ENCODE assay signal across 16 cellular contexts in the genomic region with DNA sequence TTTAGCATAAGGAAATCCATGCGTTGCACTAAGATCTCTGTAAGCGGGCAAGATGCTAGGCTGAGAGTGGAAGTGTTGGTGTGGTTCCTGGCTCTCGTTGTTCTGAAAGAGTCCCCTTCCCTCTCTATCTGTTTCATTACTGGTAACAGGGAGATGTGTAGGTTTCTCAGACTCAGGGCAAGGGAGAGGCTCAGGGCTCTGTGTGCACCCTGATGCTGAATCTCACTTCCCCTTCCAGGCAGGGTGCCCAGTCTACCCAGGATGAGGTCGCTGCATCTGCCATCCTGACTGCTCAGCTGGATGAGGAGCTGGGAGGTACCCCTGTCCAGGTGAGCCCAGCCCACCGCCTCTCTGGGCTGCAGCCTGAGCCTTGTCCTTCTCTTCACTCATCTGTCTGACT. TPM values are rescaled to one million over a fixed set of nuclear protein-coding genes. Genes with fewer than 3 reads are reported as not detected.
DNase-seq lines count a peak whose midpoint lies in the region; ATAC-seq, FAIRE-seq and TF ChIP-seq lines count a peak whose summit lies in the region.
"Had no signal": no experiment of that assay in that cellular context is flagged by ENCODE, and none has a peak within 500 bp of the region (broad histone marks: within the 10 kb centered on the region; RNA-seq: fewer than 3 reads in every experiment).

No MANE protein-coding gene starts in this region.

- no peak for TF ChIP-seq RAD21 in GM12878 (IDR thresholded peaks at IDR 0.05; ENCODE audit: insufficient read depth, low read depth, low read length)

- BruUV-seq in GM12878 (replicated peaks; lab: Mats Ljungman, UMichigan): no TSS peak

- H3K36me3 ChIP-seq in left ventricle myocardium inferior: peaks cover 95% of the 10 kb centered on the region
- peaks cover 0 to 3% of the 10 kb centered on the region in 2 experiments; a peak in 3 of 4 replicates for H3K36me3 ChIP-seq in GM12878 (ENCODE audit: control insufficient read depth in 2 of 2, insufficient read depth in 2 of 2, low read length in 1 of 2)
- peaks cover 63% of the 10 kb centered on the region for H3K36me3 ChIP-seq in rectal smooth muscle tissue (ENCODE audit: control insufficient read depth, insufficient read depth, low read length)
- H3K36me3 ChIP-seq in vagina: peaks cover 5 to 86% of the 10 kb centered on the region in 2 donors
- H3K36me3 ChIP-seq: HAP-1 had no signal

- no peak for ATAC-seq in left ventricle myocardium superior
- peak; percentile 61 for ATAC-seq in GM12878
- no peak for ATAC-seq in GM18909 (IDR thresholded peaks at IDR 0.05; ENCODE audit: poor library complexity, unreplicated experiment)
- no peak for ATAC-seq in GM18517 (IDR thresholded peaks at IDR 0.05; ENCODE audit: unreplicated experiment)
- ATAC-seq: effector memory CD8-positive, alpha-beta T cell; Panc1 had no signal

- in situ Hi-C loops in GM12878 (cut with MboI) (no loop called here), G401 (cut with HindIII; ENCODE audit: low sequenced_read_pairs) (no loop called here)

- H2AFZ ChIP-seq in GM12878 (ENCODE audit: control insufficient read depth, low read depth, low read length): no peak overlapping the region

- POLR2A ChIA-PET in GM12878 (lab: Charles Lee): interaction anchor here (0.6 kb wide), 1 partner anchor 248 kb away, joined by 3 read pairs; no protein-coding TSS in a partner anchor

- TF ChIP-seq EP300 in GM12878 (IDR thresholded peaks at IDR 0.05; ENCODE audit: borderline replicate concordance in 1 of 2, control insufficient read depth in 1 of 2, low read depth in 2 of 2, low read length in 2 of 2): no peak

- no peaks in the 10 kb centered on the region for H4K20me1 ChIP-seq in GM12878 (ENCODE audit: control insufficient read depth, insufficient read depth)

- H3K27ac ChIP-seq in left ventricle myocardium inferior (replicated peaks) (peak overlapping the region; percentile 95), GM12878 (ENCODE audit: control insufficient read depth, insufficient read depth) (no peak overlapping the region), rectal smooth muscle tissue (ENCODE audit: low read depth, low read length) (peak overlapping the region; percentile 98), vagina (peak overlapping the region; percentile 98)
- H3K27ac ChIP-seq: brain microvascular endothelial cell had no signal

- FAIRE-seq in GM12878 (lab: Jason Lieb, UNC): no peak

- DNase-seq in left ventricle myocardium inferior: no peak
- no peak for DNase-seq in left ventricle myocardium superior
- DNase-seq in GM12878 (ENCODE audit: low read depth, low spot score): no peak
- no peak for DNase-seq in vagina (ENCODE audit: extremely low spot score in 2 of 2)
- DNase-seq in G401 (ENCODE audit: low spot score): no peak
- DNase-seq: activated CD4-positive, alpha-beta T cell treated with anti-CD3 and anti-CD28 coated beads, Interleukin-2, amount 50 U/mL, for 48 hours; activated effector memory CD4-positive, alpha-beta T cell treated with Interleukin-2 at 50 U/mL for 16 hours; brain microvascular endothelial cell; DND-41; effector memory CD8-positive, alpha-beta T cell; NCI-H2227 treated with DMSO at 0.1 percent for 48 hours had no signal

- H3K4me3 ChIP-seq in left ventricle myocardium inferior (no peak overlapping the region), GM12878 (no peak overlapping the region), rectal smooth muscle tissue (ENCODE audit: low read length) (no peak overlapping the region), vagina (no peak overlapping the region)
- H3K4me3 ChIP-seq: HAP-1 had no signal

- TF ChIP-seq CTCF in left ventricle myocardium inferior (IDR thresholded peaks at IDR 0.05; ENCODE audit: borderline replicate concordance) (no peak), GM12878 (IDR thresholded peaks at IDR 0.05 in 2 of 3, conservative IDR thresholded peaks at IDR 0.05 in 1 of 3; ENCODE audit: control insufficient read depth in 2 of 3, extremely low read depth in 1 of 3, insufficient read depth in 1 of 3, low read depth in 3 of 3, low read length in 3 of 3) (no peak), vagina (IDR thresholded peaks at IDR 0.05) (no peak)

- H3K9me3 ChIP-seq in left ventricle myocardium inferior (replicated peaks): no peaks in the 10 kb centered on the region
- H3K9me3 ChIP-seq in GM12878 (replicated peaks; ENCODE audit: control insufficient read depth, insufficient read depth, low read length): no peaks in the 10 kb centered on the region
- H3K9me3 ChIP-seq in vagina: no peaks in the 10 kb centered on the region
- H3K9me3 ChIP-seq: HAP-1 had no signal

- SMC1A ChIA-PET in GM12878 (lab: Charles Lee; ENCODE audit: uncharacterized antibody, unreplicated experiment): interaction anchor here (0.9 to 5.9 kb wide), 3 partner anchors 20 to 80 kb away, joined by 3 to 83 read pairs (median 4); no protein-coding TSS in a partner anchor

- H3K4me2 ChIP-seq in GM12878 (ENCODE audit: control insufficient read depth, insufficient read depth): no peak overlapping the region

- TF ChIP-seq POLR2A in GM12878 (IDR thresholded peaks at IDR 0.05; ENCODE audit: low read depth, low read length) (no peak), vagina (IDR thresholded peaks at IDR 0.05) (no peak)

- RAD21 ChIA-PET in GM12878 (lab: Charles Lee; ENCODE audit: unreplicated experiment): no interaction called here

- H3K9ac ChIP-seq in GM12878 (ENCODE audit: control insufficient read depth, insufficient read depth, low read length) (no peak overlapping the region), rectal smooth muscle tissue (ENCODE audit: low read length) (no peak overlapping the region)

- WGBS in GM12878 (ENCODE audit: insufficient coverage, insufficient replicate concordance, low lambda C conversion rate, missing lambda C conversion rate): 40% methylated on average over 5 of the region's 5 CpGs

- intact Hi-C loops in left ventricle myocardium inferior (cut with micrococcal nuclease) (no loop called here), left ventricle myocardium superior (cut with micrococcal nuclease) (loop anchor here (10.0 kb wide), 1 partner anchor 50 kb away; a partner anchor contains a TSS), GM12878 (cut with micrococcal nuclease; ENCODE audit: unreplicated experiment) (no loop called here), vagina (cut with DNase I) (no loop called here)

- CTCF ChIA-PET in GM12878 (lab: Yijun Ruan, JAX): interaction anchor here (1.0 to 6.5 kb wide), 2 partner anchors 54 to 74 kb away, joined by 3 to 173 read pairs; no protein-coding TSS in a partner anchor

- no peaks in the 10 kb centered on the region for H3K27me3 ChIP-seq in left ventricle myocardium inferior (ENCODE audit: low read depth)
- no peaks in the 10 kb centered on the region for H3K27me3 ChIP-seq in GM12878 (replicated peaks in 1 of 2; ENCODE audit: control insufficient read depth in 2 of 2, insufficient read depth in 2 of 2, low read length in 1 of 2)
- H3K27me3 ChIP-seq in rectal smooth muscle tissue (ENCODE audit: control insufficient read depth, insufficient read depth, low read length): no peaks in the 10 kb centered on the region
- no peaks in the 10 kb centered on the region for H3K27me3 ChIP-seq in vagina
- H3K27me3 ChIP-seq: brain microvascular endothelial cell had no signal

- H3K4me1 ChIP-seq in left ventricle myocardium inferior: peaks cover 100% of the 10 kb centered on the region
- peaks cover 9% of the 10 kb centered on the region for H3K4me1 ChIP-seq in GM12878 (ENCODE audit: control insufficient read depth, insufficient read depth, low read length)
- H3K4me1 ChIP-seq in rectal smooth muscle tissue (ENCODE audit: control insufficient read depth, insufficient read depth, low read length): peaks cover 41% of the 10 kb centered on the region
- peaks cover 67% of the 10 kb centered on the region for H3K4me1 ChIP-seq in vagina
- H3K4me1 ChIP-seq: HAP-1 had no signal

- H3K79me2 ChIP-seq in GM12878 (ENCODE audit: control insufficient read depth, insufficient read depth, low read length): no peaks in the 10 kb centered on the region

RNA-seq across cellular contexts. Expression of a gene that starts 45.7 kb away (rescaled TPM):
- total RNA-seq in left ventricle myocardium inferior: 165 TPM
- total RNA-seq in left ventricle myocardium superior: 153 TPM
- 18.3 and 21.1 TPM in 2 replicates for total RNA-seq in GM12878 (2013; cell fraction: nucleolus; rRNA removed)
- total RNA-seq in GM12878 (2014; rRNA removed): 36.0 and 43.0 TPM in 2 replicates
- total RNA-seq in GM12878 (2014; rRNA removed; fragmentation: Illumina TruSeq; extraction: Trizol): 45.0 and 45.4 TPM in 2 replicates
- total RNA-seq in GM12878 (2021): 47.4 and 49.8 TPM in 2 replicates
- polyA plus RNA-seq in GM12878 (2011; ENCODE audit: low read depth): 25.0 TPM
- 6.7 and 7.6 TPM in 2 replicates for polyA plus RNA-seq in GM12878 (2011; rRNA removed)
- 3.5 and 4.1 TPM in 2 replicates for polyA plus RNA-seq in GM12878 (2011; cell fraction: cytosol; rRNA removed)
- 1.1 and 1.3 TPM in 2 replicates for polyA plus RNA-seq in GM12878 (2011; cell fraction: nucleus; rRNA removed)
- 19.0 and 20.2 TPM in 2 replicates for polyA plus RNA-seq in GM12878 (2012)
- 41.2 and 50.9 TPM in 2 replicates for polyA plus RNA-seq in GM12878 (2014; fragmentation: Illumina TruSeq; extraction: Trizol)
- polyA plus RNA-seq in GM12878 (2014; fragmentation: Nextera tagmentation; extraction: Ambion mirVana): 10 to 100 TPM; 20.6 to 34.5 TPM
- 33.2 and 38.3 TPM in 2 replicates for polyA plus RNA-seq in GM12878 (2014; rRNA removed)
- polyA plus RNA-seq in GM12878 (2016; fragmentation: Nextera tagmentation; extraction: Ambion mirVana): 10 to 100 TPM; 42.6 to 44.0 TPM
- 1.9 and 3.0 TPM in 2 replicates for polyA minus RNA-seq in GM12878 (2011; rRNA and poly(A)+ RNA removed)
- polyA minus RNA-seq in GM12878 (2011; cell fraction: cytosol; rRNA and poly(A)+ RNA removed): 2.0 and 3.7 TPM in 2 replicates
- polyA minus RNA-seq in GM12878 (2011; cell fraction: nucleus; rRNA and poly(A)+ RNA removed): 0.48 and 1.3 TPM in 2 replicates
- total RNA-seq in vagina: 263 TPM
- 32.2 and 41.0 TPM in 2 replicates for total RNA-seq in G401 (2014; rRNA removed; shearing (Covaris generic))

RNA-seq across cellular contexts. Expression of a gene that starts 56.4 kb away (rescaled TPM):
- total RNA-seq in left ventricle myocardium inferior: 758 TPM
- total RNA-seq in left ventricle myocardium superior: 717 TPM
- total RNA-seq in GM12878 (2013; cell fraction: nucleolus; rRNA removed): 13.7 and 17.1 TPM in 2 replicates
- total RNA-seq in GM12878 (2014; rRNA removed): 6.3 and 8.1 TPM in 2 replicates
- 5.1 and 5.9 TPM in 2 replicates for total RNA-seq in GM12878 (2014; rRNA removed; fragmentation: Illumina TruSeq; extraction: Trizol)
- total RNA-seq in GM12878 (2021): 6.5 and 7.7 TPM in 2 replicates
- 4.3 TPM for polyA plus RNA-seq in GM12878 (2011; ENCODE audit: low read depth)
- 6.1 and 7.8 TPM in 2 replicates for polyA plus RNA-seq in GM12878 (2011; rRNA removed)
- polyA plus RNA-seq in GM12878 (2011; cell fraction: cytosol; rRNA removed): 8.4 and 11.9 TPM in 2 replicates
- polyA plus RNA-seq in GM12878 (2011; cell fraction: nucleus; rRNA removed): 22.8 and 23.2 TPM in 2 replicates
- 8.2 and 11.0 TPM in 2 replicates for polyA plus RNA-seq in GM12878 (2012)
- polyA plus RNA-seq in GM12878 (2014; fragmentation: Illumina TruSeq; extraction: Trizol): 3.9 and 6.5 TPM in 2 replicates
- polyA plus RNA-seq in GM12878 (2014; fragmentation: Nextera tagmentation; extraction: Ambion mirVana): under 1 TPM; 0.66 to 0.84 TPM
- 9.2 and 9.8 TPM in 2 replicates for polyA plus RNA-seq in GM12878 (2014; rRNA removed)
- 1 to 10 TPM; 5.2 to 6.1 TPM for polyA plus RNA-seq in GM12878 (2016; fragmentation: Nextera tagmentation; extraction: Ambion mirVana)
- polyA minus RNA-seq in GM12878 (2011; rRNA and poly(A)+ RNA removed): 11.2 and 16.5 TPM in 2 replicates
- 4.4 and 4.6 TPM in 2 replicates for polyA minus RNA-seq in GM12878 (2011; cell fraction: cytosol; rRNA and poly(A)+ RNA removed)
- polyA minus RNA-seq in GM12878 (2011; cell fraction: nucleus; rRNA and poly(A)+ RNA removed): 11.7 and 18.0 TPM in 2 replicates
- total RNA-seq in vagina: 2,053 TPM
- 333 and 366 TPM in 2 replicates for total RNA-seq in G401 (2014; rRNA removed; shearing (Covaris generic))

Comparison
In these comparisons a context has a peak if more than half of its experiments do, and no peak if none do; other contexts are left out.
1. RNA of a gene that starts 56.4 kb away (total RNA-seq): 2,053 TPM in vagina (single experiment), 758 TPM in left ventricle myocardium inferior (single experiment), 717 TPM in left ventricle myocardium superior (single experiment) and 333 to 366 TPM in G401; 5.1 to 17.1 TPM in GM12878; every median in the first group is over 10 times any median in the second.